Comparison of ENCODE assay signal across 14 cellular contexts in the genomic region with DNA sequence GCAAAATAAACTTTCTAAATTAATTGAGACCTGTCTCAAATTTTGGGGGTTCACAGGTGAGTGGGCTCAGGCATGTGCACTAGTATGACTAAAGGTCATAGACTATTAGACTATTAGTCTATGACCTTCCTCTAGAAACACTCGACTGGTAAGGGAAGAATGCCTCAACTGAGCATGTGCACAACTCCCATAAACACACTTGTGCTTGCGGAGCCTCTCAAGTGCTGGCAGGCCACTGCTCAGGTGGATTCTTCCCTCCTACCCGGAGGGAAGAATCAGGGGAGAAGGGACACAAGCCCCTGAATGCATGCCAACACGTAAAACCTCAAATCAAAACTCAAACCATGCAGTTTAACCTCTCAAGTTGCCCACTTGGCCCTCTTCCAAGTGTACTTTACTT.
"Had no signal": no experiment of that assay in that cellular context is flagged by ENCODE, and none has a peak within 500 bp of the region (broad histone marks: within the 10 kb centered on the region; RNA-seq: fewer than 3 reads in every experiment).

No MANE protein-coding gene starts in this region.

- H3K4me3 ChIP-seq: mucosa of descending colon, psoas muscle, sigmoid colon, testis had no signal

- H3K4me3 Mint-ChIP-seq: activated naive CD4-positive, alpha-beta T cell treated with anti-CD3 and anti-CD28 coated beads, Interleukin-2, amount 10 ng/mL, durations not matched to agents 7 days and 5 days; natural killer cell; stimulated activated naive CD8-positive, alpha-beta T cell treated with anti-CD3 and anti-CD28 coated beads, Interleukin-15, Interleukin-2, amounts not matched to agents 100 ng/mL and 50 ng/mL, for 24 hours had no signal

- H3K27ac ChIP-seq: psoas muscle, sigmoid colon, testis had no signal

- DNase-seq: activated CD4-positive, alpha-beta T cell treated with anti-CD3 and anti-CD28 coated beads, Interleukin-2, amount 50 U/mL, for 1 hour; activated naive CD4-positive, alpha-beta T cell treated with anti-CD3 and anti-CD28 coated beads, Interleukin-2, amount 10 ng/mL, durations not matched to agents 7 days and 5 days; central memory CD4-positive, alpha-beta T cell; effector memory CD4-positive, alpha-beta T cell; hippocampal formation; kidney glomerular epithelial cell; mucosa of descending colon; natural killer cell; psoas muscle; sigmoid colon; stimulated activated CD4-positive, alpha-beta T cell treated with anti-CD3 and anti-CD28 coated beads, Interleukin-12 subunit alpha, Interleukin-12 subunit beta, amount 100 ng/mL, for 4 hours; testis had no signal

- H3K27me3 ChIP-seq: sigmoid colon, testis had no signal

- H3K36me3 Mint-ChIP-seq: activated naive CD4-positive, alpha-beta T cell treated with anti-CD3 and anti-CD28 coated beads, Interleukin-2, amount 10 ng/mL, durations not matched to agents 7 days and 5 days; natural killer cell had no signal

- H3K27ac Mint-ChIP-seq: activated naive CD4-positive, alpha-beta T cell treated with anti-CD3 and anti-CD28 coated beads, Interleukin-2, amount 10 ng/mL, durations not matched to agents 7 days and 5 days; activated T-helper 2 cell treated with anti-CD3 and anti-CD28 coated beads, Interferon-gamma antibody, Interleukin-2, Interleukin-4, amounts not matched to agents 10 μg/mL and 5 μg/mL and 100 μg/mL, durations not matched to agents 14 hours and 24 hours and 36 hours; natural killer cell; stimulated activated naive CD8-positive, alpha-beta T cell treated with anti-CD3 and anti-CD28 coated beads, Interleukin-15, Interleukin-2, amounts not matched to agents 100 ng/mL and 50 ng/mL, for 24 hours had no signal

- H3K9me3 Mint-ChIP-seq: activated T-helper 2 cell treated with anti-CD3 and anti-CD28 coated beads, Interferon-gamma antibody, Interleukin-2, Interleukin-4, amounts not matched to agents 10 μg/mL and 5 μg/mL and 100 μg/mL, durations not matched to agents 14 hours and 24 hours and 36 hours; stimulated activated naive CD8-positive, alpha-beta T cell treated with anti-CD3 and anti-CD28 coated beads, Interleukin-15, Interleukin-2, amounts not matched to agents 100 ng/mL and 50 ng/mL, for 24 hours had no signal

- H3K27me3 Mint-ChIP-seq: activated naive CD4-positive, alpha-beta T cell treated with anti-CD3 and anti-CD28 coated beads, Interleukin-2, amount 10 ng/mL, durations not matched to agents 7 days and 5 days; stimulated activated naive CD8-positive, alpha-beta T cell treated with anti-CD3 and anti-CD28 coated beads, Interleukin-15, Interleukin-2, amounts not matched to agents 100 ng/mL and 50 ng/mL, for 24 hours had no signal

- ATAC-seq: natural killer cell, psoas muscle had no signal

- H3K4me1 ChIP-seq: psoas muscle, sigmoid colon had no signal

- H3K36me3 ChIP-seq: sigmoid colon had no signal

- H3K9me3 ChIP-seq: mucosa of descending colon, psoas muscle, sigmoid colon, testis had no signal

- H3K4me1 Mint-ChIP-seq: activated naive CD4-positive, alpha-beta T cell treated with anti-CD3 and anti-CD28 coated beads, Interleukin-2, amount 10 ng/mL, durations not matched to agents 7 days and 5 days; natural killer cell had no signal
